In genomic region chr1:40027647-40028046, GRCh38 we compare ENCODE assay signal across 7 cellular contexts.
"Had no signal": no experiment of that assay in that cellular context is flagged by ENCODE, and none has a peak within 500 bp of the region (broad histone marks: within the 10 kb centered on the region; RNA-seq: fewer than 3 reads in every experiment).

No MANE protein-coding gene starts in this region.

- H3K27ac ChIP-seq: GM23248, HL-60 had no signal

- DNase-seq: GOT3, H7, KG1 had no signal

- H3K4me3 ChIP-seq: GM23248, HAP-1 had no signal

- ATAC-seq: HepG2 had no signal

- H3K36me3 ChIP-seq: HAP-1 had no signal

- FAIRE-seq: HepG2 had no signal

- H3K9ac ChIP-seq: GM23248 had no signal

- H2AFZ ChIP-seq: GM23248 had no signal
